ENCODE assay signal across 23 cellular contexts in genomic region chr16:77344306-77344705, GRCh38.
DNase-seq lines count a peak whose midpoint lies in the region; ATAC-seq and TF ChIP-seq lines count a peak whose summit lies in the region.
"Had no signal": no experiment of that assay in that cellular context is flagged by ENCODE, and none has a peak within 500 bp of the region (broad histone marks: within the 10 kb centered on the region; RNA-seq: fewer than 3 reads in every experiment).

No MANE protein-coding gene starts in this region.

- H3K4me2 ChIP-seq in GM23338 = no peak overlapping the region
- H3K4me2 ChIP-seq: A549 had no signal

- H3K27ac ChIP-seq in GM23338 (ENCODE audit: low read depth) = no peak overlapping the region
- H3K27ac ChIP-seq in body of pancreas = no peak overlapping the region
- H3K27ac ChIP-seq: A549, cardiac muscle cell, transverse colon, VCaP had no signal

- H3K36me3 ChIP-seq in GM23338 (ENCODE audit: insufficient read depth) (no peaks in the 10 kb centered on the region), body of pancreas (replicated peaks in 1 of 2; ENCODE audit: insufficient read depth in 1 of 2, low read depth in 2 of 2) (no peaks in the 10 kb centered on the region)
- H3K36me3 ChIP-seq: cardiac muscle cell, transverse colon had no signal

- H3K27me3 ChIP-seq in GM23338 (ENCODE audit: insufficient read depth) (no peaks in the 10 kb centered on the region), body of pancreas (no peaks in the 10 kb centered on the region)
- H3K27me3 ChIP-seq: cardiac muscle cell, transverse colon had no signal

- H2AFZ ChIP-seq in GM23338 = no peak overlapping the region

- H3F3A ChIP-seq in GM23338 (replicated peaks; ENCODE audit: low read depth) = no peaks in the 10 kb centered on the region

- H3K27ac Mint-ChIP-seq in activated naive CD4-positive, alpha-beta T cell treated with anti-CD3 and anti-CD28 coated beads for 36 hours = no peak overlapping the region
- no peak overlapping the region for H3K27ac Mint-ChIP-seq in GM23338
- H3K27ac Mint-ChIP-seq: activated CD4-positive, alpha-beta T cell treated with anti-CD3 and anti-CD28 coated beads, Interleukin-2, amount 10 ng/mL, durations not matched to agents 7 days and 5 days; activated naive CD8-positive, alpha-beta T cell treated with anti-CD3 and anti-CD28 coated beads, Interleukin-2, amount 10 ng/mL, durations not matched to agents 7 days and 5 days; CD8-positive, alpha-beta memory T cell had no signal

- H3K9me3 Mint-ChIP-seq in activated naive CD4-positive, alpha-beta T cell treated with anti-CD3 and anti-CD28 coated beads for 36 hours = no peaks in the 10 kb centered on the region
- H3K9me3 Mint-ChIP-seq in GM23338 = peaks cover 3% of the 10 kb centered on the region; the same call in 1 of the 3 replicates
- H3K9me3 Mint-ChIP-seq: activated CD4-positive, alpha-beta T cell treated with anti-CD3 and anti-CD28 coated beads, Interleukin-2, amount 10 ng/mL, durations not matched to agents 7 days and 5 days; activated naive CD8-positive, alpha-beta T cell treated with anti-CD3 and anti-CD28 coated beads, Interleukin-2, amount 10 ng/mL, durations not matched to agents 7 days and 5 days had no signal

- TF ChIP-seq POLR2A in body of pancreas (IDR thresholded peaks at IDR 0.05) = no peak

- ATAC-seq in GM21528 (IDR thresholded peaks at IDR 0.05; ENCODE audit: low FRiP score, unreplicated experiment) = no peak
- ATAC-seq in GM23338 = no peak
- ATAC-seq in body of pancreas = no peak
- ATAC-seq: A549, SK-N-SH treated with all-trans-retinoic acid at 6 μM for 48 hours had no signal

- H4K20me1 ChIP-seq in GM23338 (replicated peaks; ENCODE audit: insufficient read depth) = no peaks in the 10 kb centered on the region

- H3K36me3 Mint-ChIP-seq in activated naive CD4-positive, alpha-beta T cell treated with anti-CD3 and anti-CD28 coated beads for 36 hours (ENCODE audit: low read depth) = no peaks in the 10 kb centered on the region
- peaks cover 2% of the 10 kb centered on the region; the same call in 1 of the 3 replicates for H3K36me3 Mint-ChIP-seq in GM23338 (ENCODE audit: low read depth)
- H3K36me3 Mint-ChIP-seq: activated naive CD8-positive, alpha-beta T cell treated with anti-CD3 and anti-CD28 coated beads, Interleukin-2, amount 10 ng/mL, durations not matched to agents 7 days and 5 days; CD8-positive, alpha-beta memory T cell had no signal

- no peaks in the 10 kb centered on the region for H3K79me2 ChIP-seq in GM23338 (replicated peaks; ENCODE audit: insufficient read depth)

- no peaks in the 10 kb centered on the region for H3K4me1 ChIP-seq in GM23338 (ENCODE audit: insufficient read depth)
- no peaks in the 10 kb centered on the region for H3K4me1 ChIP-seq in body of pancreas
- H3K4me1 ChIP-seq: A549, transverse colon had no signal

- peak; percentile 7 for DNase-seq in activated naive CD4-positive, alpha-beta T cell treated with anti-CD3 and anti-CD28 coated beads for 36 hours
- no peak for DNase-seq in activated naive CD4-positive, alpha-beta T cell treated with anti-CD3 and anti-CD28 coated beads, Interleukin-2, amount 50 U/mL, for 16 hours
- peak; percentile 12 for DNase-seq in RKO (ENCODE audit: low spot score)
- DNase-seq in fibroblast of peridontal ligament (ENCODE audit: extremely low read depth) = peak; percentile 31
- no peak for DNase-seq in foreskin fibroblast
- no peak for DNase-seq in GM23338 (ENCODE audit: low spot score)
- no peak for DNase-seq in body of pancreas
- DNase-seq: activated CD4-positive, alpha-beta T cell treated with anti-CD3 and anti-CD28 coated beads, Interleukin-2, amount 10 ng/mL, durations not matched to agents 7 days and 5 days; activated naive CD8-positive, alpha-beta T cell treated with anti-CD3 and anti-CD28 coated beads, Interleukin-2, amount 10 ng/mL, durations not matched to agents 7 days and 5 days; CD8-positive, alpha-beta memory T cell; DMS53; GF-D8; glutamatergic neuron; NCI-H1694 treated with DMSO at 0.1 percent for 48 hours; NCI-H2171; NCI-H69; T-helper 2 cell; transverse colon had no signal

- H3K4me1 Mint-ChIP-seq in activated naive CD4-positive, alpha-beta T cell treated with anti-CD3 and anti-CD28 coated beads for 36 hours (ENCODE audit: low read depth) = no peaks in the 10 kb centered on the region
- H3K4me1 Mint-ChIP-seq in GM23338 = peaks cover 3% of the 10 kb centered on the region; the same call in 2 of the 3 replicates
- H3K4me1 Mint-ChIP-seq: activated CD4-positive, alpha-beta T cell treated with anti-CD3 and anti-CD28 coated beads, Interleukin-2, amount 10 ng/mL, durations not matched to agents 7 days and 5 days; activated naive CD8-positive, alpha-beta T cell treated with anti-CD3 and anti-CD28 coated beads, Interleukin-2, amount 10 ng/mL, durations not matched to agents 7 days and 5 days; CD8-positive, alpha-beta memory T cell had no signal

- H3K4me3 ChIP-seq in foreskin fibroblast (ENCODE audit: low read depth in 1 of 2, low read length in 2 of 2) (no peak overlapping the region), GM23338 (no peak overlapping the region), body of pancreas (no peak overlapping the region)
- H3K4me3 ChIP-seq: A549, cardiac muscle cell, transverse colon had no signal

- H3K4me3 Mint-ChIP-seq in activated naive CD4-positive, alpha-beta T cell treated with anti-CD3 and anti-CD28 coated beads for 36 hours = no peak overlapping the region
- no peak overlapping the region for H3K4me3 Mint-ChIP-seq in GM23338
- H3K4me3 Mint-ChIP-seq: activated CD4-positive, alpha-beta T cell treated with anti-CD3 and anti-CD28 coated beads, Interleukin-2, amount 10 ng/mL, durations not matched to agents 7 days and 5 days; activated naive CD8-positive, alpha-beta T cell treated with anti-CD3 and anti-CD28 coated beads, Interleukin-2, amount 10 ng/mL, durations not matched to agents 7 days and 5 days; CD8-positive, alpha-beta memory T cell had no signal

- intact Hi-C loops in activated naive CD4-positive, alpha-beta T cell treated with anti-CD3 and anti-CD28 coated beads for 36 hours (cut with micrococcal nuclease) = no loop called here
- intact Hi-C loops in body of pancreas (cut with DNase I) = no loop called here

- 77 to 80% methylated on average over 6 of the region's 6 CpGs for WGBS in body of pancreas, 2 donors

- CTCF ChIA-PET in activated naive CD4-positive, alpha-beta T cell treated with anti-CD3 and anti-CD28 coated beads for 36 hours (lab: Charles Lee) = interaction anchor here (0.9 kb wide), 1 partner anchor 109 kb away, joined by 5 read pairs; no protein-coding TSS in a partner anchor

- 0 out of 2 replicates have a peak, but pooled peaks cover 2% of the 10 kb centered on the region for H3K9me2 ChIP-seq in GM23338 (ENCODE audit: insufficient read depth)

- H3K27me3 Mint-ChIP-seq in activated naive CD4-positive, alpha-beta T cell treated with anti-CD3 and anti-CD28 coated beads for 36 hours (ENCODE audit: low read depth) = peaks cover 14% of the 10 kb centered on the region
- H3K27me3 Mint-ChIP-seq in GM23338 (ENCODE audit: insufficient read depth, low read depth, poor library complexity) = no peaks in the 10 kb centered on the region
- H3K27me3 Mint-ChIP-seq: activated naive CD8-positive, alpha-beta T cell treated with anti-CD3 and anti-CD28 coated beads, Interleukin-2, amount 10 ng/mL, durations not matched to agents 7 days and 5 days had no signal

- no peaks in the 10 kb centered on the region for H3K9me3 ChIP-seq in body of pancreas
- H3K9me3 ChIP-seq: A549, transverse colon had no signal

- TF ChIP-seq CTCF in foreskin fibroblast (IDR thresholded peaks at IDR 0.05; ENCODE audit: low read depth, low read length) = no peak
- no peak for TF ChIP-seq CTCF in GM23338 (conservative IDR thresholded peaks at IDR 0.05; ENCODE audit: low read depth in 2 of 2)
- no peak for TF ChIP-seq CTCF in body of pancreas (IDR thresholded peaks at IDR 0.05)

TF ChIP-seq in GM23338, 12 proteins besides CTCF, POLR2A, EP300 and RAD21:
- no peak for TF ChIP-seq ZNF114 (CRISPR knock-in tag; IDR thresholded peaks at IDR 0.05)
- TF ChIP-seq, protein P1, sequence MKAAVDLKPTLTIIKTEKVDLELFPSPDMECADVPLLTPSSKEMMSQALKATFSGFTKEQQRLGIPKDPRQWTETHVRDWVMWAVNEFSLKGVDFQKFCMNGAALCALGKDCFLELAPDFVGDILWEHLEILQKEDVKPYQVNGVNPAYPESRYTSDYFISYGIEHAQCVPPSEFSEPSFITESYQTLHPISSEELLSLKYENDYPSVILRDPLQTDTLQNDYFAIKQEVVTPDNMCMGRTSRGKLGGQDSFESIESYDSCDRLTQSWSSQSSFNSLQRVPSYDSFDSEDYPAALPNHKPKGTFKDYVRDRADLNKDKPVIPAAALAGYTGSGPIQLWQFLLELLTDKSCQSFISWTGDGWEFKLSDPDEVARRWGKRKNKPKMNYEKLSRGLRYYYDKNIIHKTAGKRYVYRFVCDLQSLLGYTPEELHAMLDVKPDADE (IDR thresholded peaks at IDR 0.05) = no peak
- TF ChIP-seq CREB1 (CRISPR knock-in tag; IDR thresholded peaks at IDR 0.05; ENCODE audit: low read depth) = no peak
- no peak for TF ChIP-seq POLR2AphosphoS5 (IDR thresholded peaks at IDR 0.05; ENCODE audit: low read depth)
- no peak for TF ChIP-seq EZH2 (IDR thresholded peaks at IDR 0.05; ENCODE audit: low read depth, unreplicated experiment)

Comparison
In these comparisons a context has a peak if more than half of its experiments do, and no peak if none do; other contexts are left out.
1. DNase-seq: peak in activated naive CD4-positive, alpha-beta T cell treated with anti-CD3 and anti-CD28 coated beads for 36 hours (single experiment), RKO (single experiment) and fibroblast of peridontal ligament (single experiment); none in activated naive CD4-positive, alpha-beta T cell treated with anti-CD3 and anti-CD28 coated beads, Interleukin-2, amount 50 U/mL, for 16 hours (single experiment), foreskin fibroblast (0 of 2), GM23338 (single experiment) and body of pancreas (0 of 4).